19 cellular contexts compared by ENCODE assay signal in genomic region chr5:86977808-86978207, GRCh38.
DNase-seq lines count a peak whose midpoint lies in the region; ATAC-seq, FAIRE-seq and TF ChIP-seq lines count a peak whose summit lies in the region.
"Had no signal": no experiment of that assay in that cellular context is flagged by ENCODE, and none has a peak within 500 bp of the region (broad histone marks: within the 10 kb centered on the region; RNA-seq: fewer than 3 reads in every experiment).

No MANE protein-coding gene starts in this region.

- no peak overlapping the region for H3K27ac Mint-ChIP-seq in osteocyte (ENCODE audit: unreplicated experiment)
- H3K27ac Mint-ChIP-seq: CD4-positive, CD25-positive, alpha-beta regulatory T cell; CD8-positive, alpha-beta memory T cell had no signal

- no peak overlapping the region for H3K4me3 Mint-ChIP-seq in osteocyte (ENCODE audit: unreplicated experiment)
- H3K4me3 Mint-ChIP-seq: CD4-positive, CD25-positive, alpha-beta regulatory T cell; CD8-positive, alpha-beta memory T cell had no signal

- DNase-seq in heart left ventricle (no peak), right atrium auricular region (ENCODE audit: low spot score) (no peak), IMR-90 (no peak), GM12878 (ENCODE audit: low read depth, low spot score) (no peak), EL (no peak), osteocyte (ENCODE audit: extremely low spot score, unreplicated experiment) (no peak), cerebellar nuclear complex (lab: John Stamatoyannopoulos, UW) (no peak)
- DNase-seq: CD4-positive, CD25-positive, alpha-beta regulatory T cell; CD8-positive, alpha-beta memory T cell; COR-L47; GDM1; GOT3; H7; KBM-7 had no signal

- H3K9me1 ChIP-seq in IMR-90 (ENCODE audit: insufficient read depth, low read length): no peaks in the 10 kb centered on the region

- H2AFZ ChIP-seq in IMR-90 (replicated peaks; ENCODE audit: low read length, poor library complexity) (no peak overlapping the region), GM12878 (ENCODE audit: control insufficient read depth, low read depth, low read length) (no peak overlapping the region)

- intact Hi-C loops in heart left ventricle (cut with DNase I) (no loop called here), IMR-90 (cut with micrococcal nuclease) (no loop called here), GM12878 (cut with micrococcal nuclease; ENCODE audit: unreplicated experiment) (no loop called here)

- no peaks in the 10 kb centered on the region for H3K36me3 Mint-ChIP-seq in osteocyte (ENCODE audit: unreplicated experiment)
- H3K36me3 Mint-ChIP-seq: CD4-positive, CD25-positive, alpha-beta regulatory T cell; CD8-positive, alpha-beta memory T cell had no signal

- H2BK120ac ChIP-seq in IMR-90 (ENCODE audit: low read depth, low read length): no peak overlapping the region

- dilution Hi-C loops in IMR-90 (cut with HindIII; ENCODE audit: low sequenced_read_pairs, unreplicated experiment): no loop called here

- no peaks in the 10 kb centered on the region for H3K27me3 ChIP-seq in heart left ventricle
- H3K27me3 ChIP-seq in right atrium auricular region: no peaks in the 10 kb centered on the region
- H3K27me3 ChIP-seq in BLaER1 treated with 17β-estradiol and CSF1 and Interleukin-3, amounts not matched to agents 10 nM and 100 nM: no peaks in the 10 kb centered on the region
- no peaks in the 10 kb centered on the region for H3K27me3 ChIP-seq in IMR-90 (ENCODE audit: control insufficient read depth, insufficient read depth, low read length)
- no peaks in the 10 kb centered on the region for H3K27me3 ChIP-seq in GM12878 (replicated peaks in 1 of 2; ENCODE audit: control insufficient read depth in 2 of 2, insufficient read depth in 2 of 2, low read length in 1 of 2)
- H3K27me3 ChIP-seq: BLaER1 had no signal

- RAD21 ChIA-PET in GM12878 (lab: Charles Lee; ENCODE audit: unreplicated experiment): no interaction called here

- no peak for TF ChIP-seq RAD21 in IMR-90 (IDR thresholded peaks at IDR 0.05; ENCODE audit: low read length)
- TF ChIP-seq RAD21 in GM12878 (IDR thresholded peaks at IDR 0.05; ENCODE audit: insufficient read depth, low read depth, low read length): no peak

- 73 to 87% (median 77%) methylated on average over 5 of the region's 5 CpGs for WGBS in heart left ventricle, 4 donors
- WGBS in IMR-90 (ENCODE audit: extremely low coverage in 2 of 2, insufficient read length in 1 of 2), 2 experiments: 67% methylated on average over 1 of the region's 5 CpGs; no CpG with 5 or more reads in 1 of the 2 experiments
- 76% methylated on average over 5 of the region's 5 CpGs for WGBS in GM12878 (ENCODE audit: insufficient coverage, insufficient replicate concordance, low lambda C conversion rate, missing lambda C conversion rate)

- peaks cover 11% of the 10 kb centered on the region for H3K27me3 Mint-ChIP-seq in osteocyte (ENCODE audit: unreplicated experiment)

- H3K4me2 ChIP-seq in BLaER1 treated with 17β-estradiol and CSF1 and Interleukin-3, amounts not matched to agents 10 nM and 100 nM: peak overlapping the region in 7 of 11 experiments; percentile 38 to 81 (median 69); a peak in 11 of 22 replicates
- H3K4me2 ChIP-seq in IMR-90 (ENCODE audit: low read depth, low read length) (no peak overlapping the region), GM12878 (ENCODE audit: control insufficient read depth, insufficient read depth) (no peak overlapping the region)
- H3K4me2 ChIP-seq: A549, BLaER1 had no signal

- no peak overlapping the region for H2BK5ac ChIP-seq in IMR-90 (ENCODE audit: low read depth, low read length, poor library complexity, severe bottlenecking)

- CTCF ChIA-PET in IMR-90 (lab: Yijun Ruan, JAX) (interaction anchor here (1.0 kb wide), 1 partner anchor 97 kb away, joined by 3 read pairs; no protein-coding TSS in a partner anchor), GM12878 (lab: Yijun Ruan, JAX) (no interaction called here)

- no peak overlapping the region for H3K14ac ChIP-seq in IMR-90 (replicated peaks; ENCODE audit: low read depth, low read length)

- no peak for TF ChIP-seq EP300 in GM12878 (IDR thresholded peaks at IDR 0.05; ENCODE audit: borderline replicate concordance in 1 of 2, control insufficient read depth in 1 of 2, low read depth in 2 of 2, low read length in 2 of 2)

- in situ Hi-C loops in IMR-90 (cut with MboI; ENCODE audit: low sequenced_read_pairs): no loop called here
- in situ Hi-C loops in GM12878 (cut with MboI): no loop called here

- no peak overlapping the region for H4K8ac ChIP-seq in IMR-90 (ENCODE audit: low read depth in 2 of 2, low read length in 2 of 2)

- no peak overlapping the region for H3K56ac ChIP-seq in IMR-90 (ENCODE audit: extremely low read depth, insufficient read depth, low read length)

- H3K79me2 ChIP-seq in GM12878 (ENCODE audit: control insufficient read depth, insufficient read depth, low read length): no peaks in the 10 kb centered on the region

- peaks cover 1% of the 10 kb centered on the region for H3K4me1 Mint-ChIP-seq in osteocyte (ENCODE audit: unreplicated experiment)
- H3K4me1 Mint-ChIP-seq: CD8-positive, alpha-beta memory T cell had no signal

- H3K79me1 ChIP-seq in IMR-90 (ENCODE audit: low read depth in 1 of 2, low read length in 2 of 2): no peaks in the 10 kb centered on the region

- no peak overlapping the region for H3K23ac ChIP-seq in IMR-90 (ENCODE audit: low read depth, low read length)

- H2BK15ac ChIP-seq in IMR-90 (ENCODE audit: low read depth, low read length): no peak overlapping the region

- H3K27ac ChIP-seq in heart left ventricle (peak overlapping the region in 9 of 12 donors; percentile 14 to 86 (median 51)), right atrium auricular region (peak overlapping the region in 1 of 2 donors; percentile 32), IMR-90 (ENCODE audit: insufficient read depth, low read length) (no peak overlapping the region), GM12878 (ENCODE audit: control insufficient read depth, insufficient read depth) (no peak overlapping the region)
- peak overlapping the region; percentile 9 to 93 (median 82); a peak in 18 of 22 replicates for H3K27ac ChIP-seq in BLaER1 treated with 17β-estradiol and CSF1 and Interleukin-3, amounts not matched to agents 10 nM and 100 nM
- H3K27ac ChIP-seq: 22Rv1, A549, BLaER1 had no signal

- H3K36me3 ChIP-seq in heart left ventricle (no peaks in the 10 kb centered on the region), right atrium auricular region (no peaks in the 10 kb centered on the region), IMR-90 (ENCODE audit: control insufficient read depth, insufficient read depth, low read length) (no peaks in the 10 kb centered on the region), GM12878 (ENCODE audit: control insufficient read depth in 2 of 2, insufficient read depth in 2 of 2, low read length in 1 of 2) (no peaks in the 10 kb centered on the region)
- no peaks in the 10 kb centered on the region for H3K36me3 ChIP-seq in BLaER1 treated with 17β-estradiol and CSF1 and Interleukin-3, amounts not matched to agents 10 nM and 100 nM
- H3K36me3 ChIP-seq: BLaER1 had no signal

- TF ChIP-seq CTCF in heart left ventricle (IDR thresholded peaks at IDR 0.05) (no peak), right atrium auricular region (IDR thresholded peaks at IDR 0.05) (no peak), IMR-90 (conservative IDR thresholded peaks at IDR 0.05; ENCODE audit: low read depth, low read length) (no peak), GM12878 (IDR thresholded peaks at IDR 0.05 in 2 of 3, conservative IDR thresholded peaks at IDR 0.05 in 1 of 3; ENCODE audit: control insufficient read depth in 2 of 3, extremely low read depth in 1 of 3, insufficient read depth in 1 of 3, low read depth in 3 of 3, low read length in 3 of 3) (no peak), osteocyte (IDR thresholded peaks at IDR 0.05) (no peak)

- H3K9me3 ChIP-seq in heart left ventricle (no peaks in the 10 kb centered on the region), right atrium auricular region (no peaks in the 10 kb centered on the region), IMR-90 (ENCODE audit: control insufficient read depth, insufficient read depth, low read length) (no peaks in the 10 kb centered on the region), GM12878 (replicated peaks; ENCODE audit: control insufficient read depth, insufficient read depth, low read length) (no peaks in the 10 kb centered on the region)
- H3K9me3 ChIP-seq in BLaER1 treated with 17β-estradiol and CSF1 and Interleukin-3, amounts not matched to agents 10 nM and 100 nM (replicated peaks in 1 of 11): peaks cover 0 to 26% (median 0%) of the 10 kb centered on the region in 11 experiments; a peak in 8 of 22 replicates
- H3K9me3 ChIP-seq: A549, BLaER1 had no signal

- POLR2A ChIA-PET in IMR-90 (lab: Charles Lee; ENCODE audit: unreplicated experiment): no interaction called here
- POLR2A ChIA-PET in GM12878 (lab: Charles Lee): no interaction called here

- ATAC-seq in heart left ventricle (no peak), IMR-90 (ENCODE audit: low read depth) (no peak), GM12878 (no peak)
- ATAC-seq: A549 had no signal

- H3K4me3 ChIP-seq in heart left ventricle: no peak overlapping the region
- H3K4me3 ChIP-seq in right atrium auricular region: no peak overlapping the region
- peak overlapping the region in 1 of 10 experiments; percentile 2; a peak in 1 of 20 replicates for H3K4me3 ChIP-seq in BLaER1 treated with 17β-estradiol and CSF1 and Interleukin-3, amounts not matched to agents 10 nM and 100 nM
- no peak overlapping the region for H3K4me3 ChIP-seq in IMR-90 (ENCODE audit: insufficient read depth, low read depth, low read length)
- no peak overlapping the region for H3K4me3 ChIP-seq in GM12878
- H3K4me3 ChIP-seq: A549, BLaER1 had no signal

- no peaks in the 10 kb centered on the region for H3K9me3 Mint-ChIP-seq in osteocyte (ENCODE audit: unreplicated experiment)
- H3K9me3 Mint-ChIP-seq: CD8-positive, alpha-beta memory T cell had no signal

- H4K5ac ChIP-seq in IMR-90 (ENCODE audit: low read depth, low read length): no peak overlapping the region

- no peak overlapping the region for H3K18ac ChIP-seq in IMR-90 (ENCODE audit: low read depth, low read length)

- peak overlapping the region in 3 of 11 experiments; percentile 31 to 78 (median 43); a peak in 3 of 22 replicates for H3K9ac ChIP-seq in BLaER1 treated with 17β-estradiol and CSF1 and Interleukin-3, amounts not matched to agents 10 nM and 100 nM
- no peak overlapping the region for H3K9ac ChIP-seq in IMR-90 (ENCODE audit: low read depth, low read length)
- no peak overlapping the region for H3K9ac ChIP-seq in GM12878 (ENCODE audit: control insufficient read depth, insufficient read depth, low read length)
- H3K9ac ChIP-seq: BLaER1 had no signal

- H4K20me1 ChIP-seq in BLaER1 treated with 17β-estradiol and CSF1 and Interleukin-3, amounts not matched to agents 10 nM and 100 nM: no peaks in the 10 kb centered on the region
- H4K20me1 ChIP-seq in IMR-90 (ENCODE audit: insufficient read depth, low read length) (no peaks in the 10 kb centered on the region), GM12878 (ENCODE audit: control insufficient read depth, insufficient read depth) (no peaks in the 10 kb centered on the region)
- H4K20me1 ChIP-seq: BLaER1 had no signal

- H3K4me1 ChIP-seq in heart left ventricle (peaks cover 0 to 59% (median 0%) of the 10 kb centered on the region in 12 donors), right atrium auricular region (no peaks in the 10 kb centered on the region), IMR-90 (ENCODE audit: control insufficient read depth, insufficient read depth, low read length) (peaks cover 2% of the 10 kb centered on the region; the same call in 1 of the 2 replicates), GM12878 (ENCODE audit: control insufficient read depth, insufficient read depth, low read length) (no peaks in the 10 kb centered on the region)
- peaks cover 0 to 96% (median 67%) of the 10 kb centered on the region in 10 experiments; a peak in 16 of 20 replicates for H3K4me1 ChIP-seq in BLaER1 treated with 17β-estradiol and CSF1 and Interleukin-3, amounts not matched to agents 10 nM and 100 nM
- H3K4me1 ChIP-seq: A549, BLaER1 had no signal

- no peak for TF ChIP-seq POLR2A in heart left ventricle (IDR thresholded peaks at IDR 0.05)
- no peak for TF ChIP-seq POLR2A in IMR-90 (IDR thresholded peaks at IDR 0.05; ENCODE audit: low read depth, low read length)
- no peak for TF ChIP-seq POLR2A in GM12878 (IDR thresholded peaks at IDR 0.05; ENCODE audit: low read depth, low read length)

- SMC1A ChIA-PET in GM12878 (lab: Charles Lee; ENCODE audit: uncharacterized antibody, unreplicated experiment): interaction anchor here (0.6 to 1.2 kb wide), 2 partner anchors 16 to 471 kb away, joined by 3 read pairs; no protein-coding TSS in a partner anchor

- no peak overlapping the region for H3K4ac ChIP-seq in IMR-90 (ENCODE audit: low read depth, low read length)

- no peak overlapping the region for H2AK5ac ChIP-seq in IMR-90 (ENCODE audit: low read depth, low read length)

- FAIRE-seq in GM12878 (lab: Jason Lieb, UNC): no peak
- FAIRE-seq: A549, D721Med had no signal

- H2AK9ac ChIP-seq in IMR-90 (replicated peaks; ENCODE audit: low read depth, low read length, poor library complexity): no peak overlapping the region

- no peak overlapping the region for H4K91ac ChIP-seq in IMR-90 (ENCODE audit: insufficient read depth, low read depth, low read length)

- no TSS peak for BruUV-seq in IMR-90 (replicated peaks; lab: Mats Ljungman, UMichigan)
- no TSS peak for BruUV-seq in GM12878 (replicated peaks; lab: Mats Ljungman, UMichigan)

- H2BK20ac ChIP-seq in IMR-90 (ENCODE audit: low read depth, low read length): no peak overlapping the region

Comparison
In these comparisons a context has a peak if more than half of its experiments do, and no peak if none do; other contexts are left out.
1. H3K27ac ChIP-seq: peak in heart left ventricle (9 of 12) and BLaER1 treated with 17β-estradiol and CSF1 and Interleukin-3, amounts not matched to agents 10 nM and 100 nM (11 of 11); none in IMR-90 (single experiment) and GM12878 (single experiment).
2. H3K4me2 ChIP-seq: peak in BLaER1 treated with 17β-estradiol and CSF1 and Interleukin-3, amounts not matched to agents 10 nM and 100 nM (7 of 11); none in IMR-90 (single experiment) and GM12878 (single experiment).